In the genomic region with DNA sequence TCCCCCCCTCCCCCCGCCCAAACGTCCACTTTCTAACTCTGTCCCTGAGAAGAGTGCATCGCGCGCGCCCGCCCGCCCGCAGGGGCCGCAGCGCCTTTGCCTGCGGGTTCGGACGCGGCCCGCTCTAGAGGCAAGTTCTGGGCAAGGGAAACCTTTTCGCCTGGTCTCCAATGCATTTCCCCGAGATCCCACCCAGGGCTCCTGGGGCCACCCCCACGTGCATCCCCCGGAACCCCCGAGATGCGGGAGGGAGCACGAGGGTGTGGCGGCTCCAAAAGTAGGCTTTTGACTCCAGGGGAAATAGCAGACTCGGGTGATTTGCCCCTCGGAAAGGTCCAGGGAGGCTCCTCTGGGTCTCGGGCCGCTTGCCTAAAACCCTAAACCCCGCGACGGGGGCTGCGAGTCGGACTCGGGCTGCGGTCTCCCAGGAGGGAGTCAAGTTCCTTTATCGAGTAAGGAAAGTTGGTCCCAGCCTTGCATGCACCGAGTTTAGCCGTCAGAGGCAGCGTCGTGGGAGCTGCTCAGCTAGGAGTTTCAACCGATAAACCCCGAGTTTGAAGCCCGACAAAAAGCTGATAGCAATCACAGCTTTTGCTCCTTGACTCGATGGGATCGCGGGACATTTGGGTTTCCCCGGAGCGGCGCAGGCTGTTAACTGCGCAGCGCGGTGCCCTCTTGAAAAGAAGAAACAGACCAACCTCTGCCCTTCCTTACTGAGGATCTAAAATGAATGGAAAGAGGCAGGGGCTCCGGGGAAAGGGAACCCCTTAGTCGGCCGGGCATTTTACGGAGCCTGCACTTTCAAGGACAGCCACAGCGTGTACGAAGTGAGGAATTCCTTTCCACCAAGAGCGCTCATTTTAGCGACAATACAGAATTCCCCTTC, we compare ENCODE assay signal across 8 cellular contexts.
DNase-seq lines count a peak whose midpoint lies in the region; ATAC-seq and TF ChIP-seq lines count a peak whose summit lies in the region.

No MANE protein-coding gene starts in this region.

- no peak overlapping the region for H3K9ac ChIP-seq in iPS-20b (ENCODE audit: low read depth, low read length)

- no peak for ATAC-seq in HG02885 (IDR thresholded peaks at IDR 0.05; ENCODE audit: poor library complexity, unreplicated experiment)

- H3K27me3 ChIP-seq in ascending aorta (peaks cover 4% of the 10 kb centered on the region), iPS-20b (ENCODE audit: insufficient read depth, low read length) (peaks cover 91% of the 10 kb centered on the region)

- H3K4me3 ChIP-seq in ascending aorta (peak overlapping the region; percentile 77 to 85), iPS-20b (ENCODE audit: low read length) (peak overlapping the region; percentile 71)

- intact Hi-C loops in ascending aorta (cut with DNase I), result loop anchor here (1.0 to 10.0 kb wide), 6 partner anchors 156 to 1134 kb away; partner anchors contain the start of gene RUNX1

- CTCF ChIA-PET in GM10248 (lab: Yijun Ruan, JAX), result interaction anchor here (0.7 to 2.3 kb wide), 15 partner anchors 9 to 509 kb away, joined by 3 to 29 read pairs (median 6); no protein-coding TSS in a partner anchor

- no peaks in the 10 kb centered on the region for H3K9me3 ChIP-seq in ascending aorta
- no peaks in the 10 kb centered on the region for H3K9me3 ChIP-seq in iPS-20b (ENCODE audit: insufficient read depth, low read depth, low read length)

- POLR2A ChIA-PET in GM10248 (lab: Yijun Ruan, JAX), result no interaction called here

- DNase-seq in A172 (ENCODE audit: low spot score) (peak; percentile 62), HuH-7.5 (ENCODE audit: low spot score) (peak; percentile 18), ascending aorta (ENCODE audit: low spot score in 2 of 2) (peak in 1 of 2 donors; percentile 69), GM10248 (ENCODE audit: extremely low spot score) (no peak), NAMALWA (ENCODE audit: low spot score) (no peak)
- peak; percentile 23 for DNase-seq in stimulated activated CD4-positive, alpha-beta T cell treated with anti-CD3 and anti-CD28 coated beads, Interleukin-4, amount 100 ng/mL, for 1 hour

- H3K36me3 ChIP-seq in ascending aorta (no peaks in the 10 kb centered on the region), iPS-20b (ENCODE audit: insufficient read depth, low read depth, low read length) (no peaks in the 10 kb centered on the region)

- peak overlapping the region; percentile 12 to 94 for H3K27ac ChIP-seq in ascending aorta
- no peak overlapping the region for H3K27ac ChIP-seq in iPS-20b (ENCODE audit: low read length)

- TF ChIP-seq CTCF in ascending aorta (IDR thresholded peaks at IDR 0.05) (no peak), GM10248 (IDR thresholded peaks at IDR 0.05; ENCODE audit: control extremely low read depth, extremely low read depth, low read depth, missing control alignments) (no peak)

- H3K4me1 ChIP-seq in ascending aorta, result peaks cover 4 to 22% of the 10 kb centered on the region in 2 donors
- peaks cover 14% of the 10 kb centered on the region for H3K4me1 ChIP-seq in iPS-20b (ENCODE audit: insufficient read depth, low read length)

Comparison
In these comparisons a context has a peak if more than half of its experiments do, and no peak if none do; other contexts are left out.
1. DNase-seq: peak in A172 (single experiment), HuH-7.5 (single experiment) and stimulated activated CD4-positive, alpha-beta T cell treated with anti-CD3 and anti-CD28 coated beads, Interleukin-4, amount 100 ng/mL, for 1 hour (single experiment); none in GM10248 (single experiment) and NAMALWA (single experiment).